In the genomic region with DNA sequence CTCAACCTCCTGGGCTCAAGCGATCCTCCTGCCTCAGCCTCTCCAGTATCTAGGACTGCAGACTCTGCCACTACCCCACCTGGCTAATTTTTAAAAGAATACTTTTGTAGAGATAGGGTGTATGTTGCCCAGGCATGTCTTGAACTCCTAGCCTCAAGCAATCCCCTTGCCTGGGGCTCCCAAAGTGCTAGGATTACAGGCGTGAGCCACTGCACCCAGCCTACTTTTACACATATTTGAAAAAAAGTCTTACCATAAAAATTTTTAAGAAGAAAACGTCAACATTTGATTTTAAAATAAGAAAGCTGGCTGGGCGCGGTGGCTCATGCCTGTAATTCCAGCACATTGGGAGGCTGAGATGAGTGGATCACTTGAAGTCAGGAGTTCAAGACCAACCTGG, we compare ENCODE assay signal across 7 cellular contexts.
"Had no signal": no experiment of that assay in that cellular context is flagged by ENCODE, and none has a peak within 500 bp of the region (broad histone marks: within the 10 kb centered on the region; RNA-seq: fewer than 3 reads in every experiment).

No MANE protein-coding gene starts in this region.

- DNase-seq: GDM1, GF-D8 had no signal

- FAIRE-seq: G401.6, GM12891, GM12892, GM19239 had no signal

- H3K4me3 ChIP-seq: GM12878 had no signal
